In the genomic region with DNA sequence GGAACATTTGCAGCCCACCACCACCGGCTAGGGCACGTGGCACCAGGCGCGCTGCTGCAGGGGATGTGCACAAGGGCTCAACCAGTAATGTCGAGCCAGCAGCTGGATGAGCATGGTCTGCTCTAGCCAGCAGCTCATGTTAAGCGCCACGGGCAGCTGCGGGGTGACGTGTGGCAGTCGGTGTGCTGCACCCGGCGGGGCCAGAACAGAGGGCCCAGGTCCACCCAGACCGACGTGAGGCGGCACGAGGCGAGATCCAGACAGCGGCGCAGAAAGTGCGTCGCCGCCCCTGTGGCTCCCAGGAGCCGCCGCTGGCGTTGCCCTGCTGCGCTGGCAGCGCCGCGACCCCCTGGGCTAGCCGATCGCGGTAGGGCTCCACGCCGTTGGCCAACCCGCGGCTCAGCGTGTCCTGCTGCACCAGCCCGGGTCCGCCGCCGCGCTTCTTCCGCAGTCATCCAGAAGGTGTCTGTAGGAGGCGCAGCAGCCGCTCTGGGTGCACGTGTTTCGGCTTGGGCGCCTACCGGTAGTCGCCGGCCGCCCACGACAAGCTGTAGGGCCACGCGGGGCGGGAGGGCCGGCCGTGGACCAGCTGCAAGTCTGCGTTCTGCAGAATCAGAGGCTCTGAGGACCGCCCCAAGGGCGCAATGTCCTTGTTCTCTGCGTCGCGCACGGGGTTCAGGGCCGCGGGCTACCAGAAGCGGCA, we compare ENCODE assay signal across 9 cellular contexts. TPM values are rescaled to one million over a fixed set of nuclear protein-coding genes. Genes with fewer than 3 reads are reported as not detected.
DNase-seq lines count a peak whose midpoint lies in the region; ATAC-seq, FAIRE-seq and TF ChIP-seq lines count a peak whose summit lies in the region.
"Had no signal": no experiment of that assay in that cellular context is flagged by ENCODE, and none has a peak within 500 bp of the region (broad histone marks: within the 10 kb centered on the region; RNA-seq: fewer than 3 reads in every experiment).

No MANE protein-coding gene starts in this region.

- H3K4me1 ChIP-seq in keratinocyte (ENCODE audit: control insufficient read depth, extremely low read depth, insufficient read depth, low read length) = peaks cover 18% of the 10 kb centered on the region

- H3K27me3 ChIP-seq in keratinocyte (ENCODE audit: control insufficient read depth, extremely low read depth, insufficient read depth, low read length) = peaks cover 22% of the 10 kb centered on the region

- H3K27ac ChIP-seq in keratinocyte (ENCODE audit: control insufficient read depth, insufficient read depth, low read length) = no peak overlapping the region

- peak overlapping the region; percentile 9 for H3K9ac ChIP-seq in keratinocyte (ENCODE audit: control insufficient read depth, extremely low read depth, insufficient read depth, low read length)

- H3K36me3 ChIP-seq in keratinocyte (ENCODE audit: control insufficient read depth in 2 of 2, extremely low read depth in 1 of 2, insufficient read depth in 2 of 2, low read length in 2 of 2) = peaks cover 1 to 7% of the 10 kb centered on the region in 2 experiments

- H3K36me3 Mint-ChIP-seq in T-cell = no peaks in the 10 kb centered on the region

- no peaks in the 10 kb centered on the region for H3K9me3 ChIP-seq in keratinocyte (ENCODE audit: control insufficient read depth, low read depth, low read length)

- H3K4me3 ChIP-seq in keratinocyte (ENCODE audit: control insufficient read depth in 2 of 3, extremely low read depth in 1 of 3, insufficient read depth in 2 of 3, low read depth in 1 of 3, low read length in 3 of 3) = peak overlapping the region in 2 of 3 experiments; percentile 18 to 57

- no peak overlapping the region for H3K27ac Mint-ChIP-seq in T-cell

- no peaks in the 10 kb centered on the region for H4K20me1 ChIP-seq in keratinocyte (ENCODE audit: control insufficient read depth, extremely low read depth, insufficient read depth, low read length)

- H3K9me1 ChIP-seq in keratinocyte (ENCODE audit: control insufficient read depth, extremely low read depth, insufficient read depth, low read length) = no peaks in the 10 kb centered on the region

- ATAC-seq in T-cell (replicated peaks in 1 of 4) (peak; percentile 77 to 79 (median 77)), GM18867 (IDR thresholded peaks at IDR 0.05; ENCODE audit: unreplicated experiment) (no peak), GM18909 (IDR thresholded peaks at IDR 0.05; ENCODE audit: poor library complexity, unreplicated experiment) (no peak)

- H3K27me3 Mint-ChIP-seq in T-cell = peaks cover 21 to 22% of the 10 kb centered on the region in 2 donors

- no peaks in the 10 kb centered on the region for H3K79me2 ChIP-seq in keratinocyte (ENCODE audit: control insufficient read depth, insufficient read depth, low read length)

- H3K4me2 ChIP-seq in keratinocyte (ENCODE audit: control insufficient read depth, extremely low read depth, insufficient read depth, low read depth, low read length) = peak overlapping the region; percentile 67

- H3K9me3 Mint-ChIP-seq in T-cell = no peaks in the 10 kb centered on the region

- DNase-seq in GM19239 (ENCODE audit: insufficient read length, low spot score) (peak; percentile 76), T-cell (peak; percentile 23 to 68 (median 52)), astrocyte of the hippocampus (ENCODE audit: low read depth, low spot score) (peak; percentile 75), keratinocyte (ENCODE audit: low read depth, low spot score) (no peak), Kasumi-1 (lab: John Stamatoyannopoulos, UW) (no peak)
- DNase-seq in stimulated activated CD4-positive, alpha-beta T cell treated with anti-CD3 and anti-CD28 coated beads, Interleukin-15, amount 100 ng/mL, for 48 hours (ENCODE audit: low read depth in 2 of 2) = peak; percentile 53 to 64

- POLR2A ChIA-PET in T-cell (lab: Charles Lee) = no interaction called here

- FAIRE-seq in GM19239 (lab: Jason Lieb, UNC) = peak; percentile 45
- no peak for FAIRE-seq in keratinocyte (lab: Jason Lieb, UNC)

- H3K4me3 Mint-ChIP-seq in T-cell = peak overlapping the region; percentile 54 to 66 (median 62)

- CTCF ChIA-PET in T-cell (lab: Charles Lee) = interaction anchor here (0.5 to 3.5 kb wide), 12 partner anchors 8 to 210 kb away, joined by 3 to 41 read pairs (median 4); a partner anchor contains a TSS

- peak; percentile 18 to 78 (median 66) for TF ChIP-seq CTCF in keratinocyte (optimal IDR thresholded peaks at IDR 0.05 in 1 of 3, IDR thresholded peaks at IDR 0.05 in 1 of 3, conservative IDR thresholded peaks at IDR 0.05 in 1 of 3; ENCODE audit: extremely low read depth in 1 of 3, insufficient read depth in 2 of 3, low read length in 3 of 3)

- peak overlapping the region; percentile 80 for H2AFZ ChIP-seq in keratinocyte (ENCODE audit: control insufficient read depth, low read length)

- dilution Hi-C loops in keratinocyte (cut with MboI; ENCODE audit: extremely low pct_ligation_motif_present, low sequenced_read_pairs) = no loop called here

- peaks cover 13 to 15% (median 13%) of the 10 kb centered on the region in 3 donors for H3K4me1 Mint-ChIP-seq in T-cell

RNA-seq across cellular contexts. Expression of a gene that starts 4.6 kb away (rescaled TPM):
- total RNA-seq in T-cell = not detected
- not detected in 3 replicates for polyA plus RNA-seq in keratinocyte
- not detected for polyA plus RNA-seq in keratinocyte (2011; ENCODE audit: low read depth)
- polyA plus RNA-seq in keratinocyte (2011; cell fraction: cytosol; rRNA removed) = not detected in 2 replicates
- polyA plus RNA-seq in keratinocyte (2011; cell fraction: nucleus; rRNA removed) = not detected in 2 replicates
- polyA plus RNA-seq in keratinocyte (2012; ENCODE audit: low replicate concordance) = not detected in 2 replicates
- polyA minus RNA-seq in keratinocyte = not detected in 3 replicates
- not detected for polyA minus RNA-seq in keratinocyte (2011; cell fraction: cytosol; rRNA and poly(A)+ RNA removed)
- polyA minus RNA-seq in keratinocyte (2011; cell fraction: nucleus; rRNA and poly(A)+ RNA removed) = not detected in 2 replicates
- total RNA-seq: T-helper 2 cell treated with Interferon-gamma antibody and Interleukin-4, amounts not matched to agents 100 ng/mL and 5 ng/mL, for 36 hours had no signal

RNA-seq across cellular contexts. Expression of a gene that starts 10.8 kb away (rescaled TPM):
- 1 to 10 TPM; 1.2 to 3.5 (median 2.3) TPM for total RNA-seq in T-cell
- polyA plus RNA-seq in keratinocyte = 8.2 to 8.5 TPM (median 8.4 TPM) in 3 replicates
- polyA plus RNA-seq in keratinocyte (2011; ENCODE audit: low read depth) = 9.2 TPM
- polyA plus RNA-seq in keratinocyte (2011; cell fraction: cytosol; rRNA removed) = 6.1 and 12.1 TPM in 2 replicates
- 6.6 and 8.2 TPM in 2 replicates for polyA plus RNA-seq in keratinocyte (2011; cell fraction: nucleus; rRNA removed)
- 8.4 and 13.9 TPM in 2 replicates for polyA plus RNA-seq in keratinocyte (2012; ENCODE audit: low replicate concordance)
- polyA minus RNA-seq in keratinocyte = 6.7 to 11.5 TPM (median 9.6 TPM) in 3 replicates
- polyA minus RNA-seq in keratinocyte (2011; cell fraction: cytosol; rRNA and poly(A)+ RNA removed) = 28.4 TPM
- polyA minus RNA-seq in keratinocyte (2011; cell fraction: nucleus; rRNA and poly(A)+ RNA removed) = 3.2 and 4.5 TPM in 2 replicates

RNA-seq across cellular contexts. Expression of a gene that starts 25.6 kb away (rescaled TPM):
- total RNA-seq in T-cell = 10 to 100 TPM; 19.9 to 29.7 (median 25.9) TPM
- polyA plus RNA-seq in keratinocyte = 12.3 to 19.4 TPM (median 17.1 TPM) in 3 replicates
- polyA plus RNA-seq in keratinocyte (2011; ENCODE audit: low read depth) = 8.2 TPM
- 12.7 and 20.3 TPM in 2 replicates for polyA plus RNA-seq in keratinocyte (2011; cell fraction: cytosol; rRNA removed)
- polyA plus RNA-seq in keratinocyte (2011; cell fraction: nucleus; rRNA removed) = 20.8 and 24.7 TPM in 2 replicates
- 14.2 and 16.9 TPM in 2 replicates for polyA plus RNA-seq in keratinocyte (2012; ENCODE audit: low replicate concordance)
- polyA minus RNA-seq in keratinocyte = 15.0 to 57.4 TPM (median 21.8 TPM) in 3 replicates
- 36.4 TPM for polyA minus RNA-seq in keratinocyte (2011; cell fraction: cytosol; rRNA and poly(A)+ RNA removed)
- polyA minus RNA-seq in keratinocyte (2011; cell fraction: nucleus; rRNA and poly(A)+ RNA removed) = 7.5 and 7.9 TPM in 2 replicates

RNA-seq across cellular contexts. Expression of a gene that starts 30.7 kb away (rescaled TPM):
- total RNA-seq in T-cell = 100 to 1,000 TPM; 428 to 516 (median 483) TPM
- polyA plus RNA-seq in keratinocyte = 517 to 639 TPM (median 592 TPM) in 3 replicates
- 523 TPM for polyA plus RNA-seq in keratinocyte (2011; ENCODE audit: low read depth)
- polyA plus RNA-seq in keratinocyte (2011; cell fraction: cytosol; rRNA removed) = 449 and 696 TPM in 2 replicates
- polyA plus RNA-seq in keratinocyte (2011; cell fraction: nucleus; rRNA removed) = 232 and 239 TPM in 2 replicates
- 521 and 631 TPM in 2 replicates for polyA plus RNA-seq in keratinocyte (2012; ENCODE audit: low replicate concordance)
- polyA minus RNA-seq in keratinocyte = 346 to 803 TPM (median 729 TPM) in 3 replicates
- polyA minus RNA-seq in keratinocyte (2011; cell fraction: cytosol; rRNA and poly(A)+ RNA removed) = 232 TPM
- polyA minus RNA-seq in keratinocyte (2011; cell fraction: nucleus; rRNA and poly(A)+ RNA removed) = 117 and 178 TPM in 2 replicates

Comparison
In these comparisons a context has a peak if more than half of its experiments do, and no peak if none do; other contexts are left out.
1. DNase-seq: peak in GM19239 (single experiment), T-cell (34 of 34), astrocyte of the hippocampus (single experiment) and stimulated activated CD4-positive, alpha-beta T cell treated with anti-CD3 and anti-CD28 coated beads, Interleukin-15, amount 100 ng/mL, for 48 hours (2 of 2); none in keratinocyte (single experiment) and Kasumi-1 (0 of 2).
2. ATAC-seq: peak in T-cell (4 of 4); none in GM18867 (single experiment) and GM18909 (single experiment).